1 cellular context compared by ENCODE assay signal in the genomic region with DNA sequence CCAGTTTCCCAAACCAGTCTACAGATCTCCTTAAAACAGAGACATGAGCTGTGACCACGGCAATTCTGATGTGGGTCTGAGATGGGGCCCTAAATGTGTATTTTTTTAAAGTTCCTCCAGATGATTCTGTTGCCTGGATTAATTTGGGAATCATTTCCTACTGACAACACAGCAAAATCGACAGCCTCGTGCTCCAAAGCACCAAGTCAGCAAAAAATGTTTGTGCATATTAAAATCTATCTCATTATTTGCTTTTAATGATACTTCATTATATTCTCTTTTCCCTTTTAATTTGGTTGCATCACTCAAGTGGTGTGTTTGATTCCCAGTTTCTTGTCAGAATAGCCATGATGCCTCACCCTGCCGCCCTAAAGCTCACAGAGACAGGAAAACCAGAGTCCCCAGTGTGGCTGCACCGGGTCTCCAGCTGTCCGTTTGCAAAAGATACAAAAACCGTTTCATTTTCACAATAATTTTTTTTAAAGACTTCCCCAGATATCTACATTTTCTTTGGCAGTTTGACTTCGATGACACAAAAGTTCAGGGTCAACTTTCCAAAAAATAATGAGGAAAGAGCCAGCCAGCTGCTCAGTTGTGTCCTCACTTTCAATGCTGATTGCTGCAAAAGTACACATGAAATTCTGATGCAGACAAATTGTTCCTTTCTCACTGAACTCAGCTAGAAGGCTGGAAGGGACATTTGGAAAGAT.
TF ChIP-seq lines count a peak whose summit lies in the region.

No MANE protein-coding gene starts in this region.

TF ChIP-seq in liver, 16 proteins besides CTCF, POLR2A, EP300 and RAD21 (continued from another document):
- TF ChIP-seq, protein P1, sequence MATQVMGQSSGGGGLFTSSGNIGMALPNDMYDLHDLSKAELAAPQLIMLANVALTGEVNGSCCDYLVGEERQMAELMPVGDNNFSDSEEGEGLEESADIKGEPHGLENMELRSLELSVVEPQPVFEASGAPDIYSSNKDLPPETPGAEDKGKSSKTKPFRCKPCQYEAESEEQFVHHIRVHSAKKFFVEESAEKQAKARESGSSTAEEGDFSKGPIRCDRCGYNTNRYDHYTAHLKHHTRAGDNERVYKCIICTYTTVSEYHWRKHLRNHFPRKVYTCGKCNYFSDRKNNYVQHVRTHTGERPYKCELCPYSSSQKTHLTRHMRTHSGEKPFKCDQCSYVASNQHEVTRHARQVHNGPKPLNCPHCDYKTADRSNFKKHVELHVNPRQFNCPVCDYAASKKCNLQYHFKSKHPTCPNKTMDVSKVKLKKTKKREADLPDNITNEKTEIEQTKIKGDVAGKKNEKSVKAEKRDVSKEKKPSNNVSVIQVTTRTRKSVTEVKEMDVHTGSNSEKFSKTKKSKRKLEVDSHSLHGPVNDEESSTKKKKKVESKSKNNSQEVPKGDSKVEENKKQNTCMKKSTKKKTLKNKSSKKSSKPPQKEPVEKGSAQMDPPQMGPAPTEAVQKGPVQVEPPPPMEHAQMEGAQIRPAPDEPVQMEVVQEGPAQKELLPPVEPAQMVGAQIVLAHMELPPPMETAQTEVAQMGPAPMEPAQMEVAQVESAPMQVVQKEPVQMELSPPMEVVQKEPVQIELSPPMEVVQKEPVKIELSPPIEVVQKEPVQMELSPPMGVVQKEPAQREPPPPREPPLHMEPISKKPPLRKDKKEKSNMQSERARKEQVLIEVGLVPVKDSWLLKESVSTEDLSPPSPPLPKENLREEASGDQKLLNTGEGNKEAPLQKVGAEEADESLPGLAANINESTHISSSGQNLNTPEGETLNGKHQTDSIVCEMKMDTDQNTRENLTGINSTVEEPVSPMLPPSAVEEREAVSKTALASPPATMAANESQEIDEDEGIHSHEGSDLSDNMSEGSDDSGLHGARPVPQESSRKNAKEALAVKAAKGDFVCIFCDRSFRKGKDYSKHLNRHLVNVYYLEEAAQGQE (IDR thresholded peaks at IDR 0.05) = peak; percentile 64
- TF ChIP-seq HNF4G (IDR thresholded peaks at IDR 0.05) (peak; percentile 56), NR2F2 (IDR thresholded peaks at IDR 0.05) (peak; percentile 56), HNF4A (conservative IDR thresholded peaks at IDR 0.05) (peak; percentile 81 to 82), JUND (IDR thresholded peaks at IDR 0.05) (peak; percentile 67 to 71), YY1 (IDR thresholded peaks at IDR 0.05) (peak; percentile 75), EGR1 (IDR thresholded peaks at IDR 0.05; ENCODE audit: low read depth in 2 of 2) (peak; percentile 30 to 51), FOXA2 (IDR thresholded peaks at IDR 0.05) (peak; percentile 77), RXRA (IDR thresholded peaks at IDR 0.05) (peak; percentile 87), FOXA1 (IDR thresholded peaks at IDR 0.05) (peak; percentile 85), GABPA (IDR thresholded peaks at IDR 0.05 in 1 of 2, conservative IDR thresholded peaks at IDR 0.05 in 1 of 2) (no peak), TAF1 (conservative IDR thresholded peaks at IDR 0.05) (no peak)
- TF ChIP-seq, protein P2, sequence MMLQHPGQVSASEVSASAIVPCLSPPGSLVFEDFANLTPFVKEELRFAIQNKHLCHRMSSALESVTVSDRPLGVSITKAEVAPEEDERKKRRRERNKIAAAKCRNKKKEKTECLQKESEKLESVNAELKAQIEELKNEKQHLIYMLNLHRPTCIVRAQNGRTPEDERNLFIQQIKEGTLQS (IDR thresholded peaks at IDR 0.05) = peak; percentile 58
- TF ChIP-seq, protein P3, sequence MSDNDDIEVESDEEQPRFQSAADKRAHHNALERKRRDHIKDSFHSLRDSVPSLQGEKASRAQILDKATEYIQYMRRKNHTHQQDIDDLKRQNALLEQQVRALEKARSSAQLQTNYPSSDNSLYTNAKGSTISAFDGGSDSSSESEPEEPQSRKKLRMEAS (IDR thresholded peaks at IDR 0.05) = peak; percentile 76
- TF ChIP-seq, protein P4, sequence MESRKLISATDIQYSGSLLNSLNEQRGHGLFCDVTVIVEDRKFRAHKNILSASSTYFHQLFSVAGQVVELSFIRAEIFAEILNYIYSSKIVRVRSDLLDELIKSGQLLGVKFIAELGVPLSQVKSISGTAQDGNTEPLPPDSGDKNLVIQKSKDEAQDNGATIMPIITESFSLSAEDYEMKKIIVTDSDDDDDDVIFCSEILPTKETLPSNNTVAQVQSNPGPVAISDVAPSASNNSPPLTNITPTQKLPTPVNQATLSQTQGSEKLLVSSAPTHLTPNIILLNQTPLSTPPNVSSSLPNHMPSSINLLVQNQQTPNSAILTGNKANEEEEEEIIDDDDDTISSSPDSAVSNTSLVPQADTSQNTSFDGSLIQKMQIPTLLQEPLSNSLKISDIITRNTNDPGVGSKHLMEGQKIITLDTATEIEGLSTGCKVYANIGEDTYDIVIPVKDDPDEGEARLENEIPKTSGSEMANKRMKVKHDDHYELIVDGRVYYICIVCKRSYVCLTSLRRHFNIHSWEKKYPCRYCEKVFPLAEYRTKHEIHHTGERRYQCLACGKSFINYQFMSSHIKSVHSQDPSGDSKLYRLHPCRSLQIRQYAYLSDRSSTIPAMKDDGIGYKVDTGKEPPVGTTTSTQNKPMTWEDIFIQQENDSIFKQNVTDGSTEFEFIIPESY (IDR thresholded peaks at IDR 0.05) = peak; percentile 58
